Comparison of ENCODE assay signal across 14 cellular contexts in the genomic region with DNA sequence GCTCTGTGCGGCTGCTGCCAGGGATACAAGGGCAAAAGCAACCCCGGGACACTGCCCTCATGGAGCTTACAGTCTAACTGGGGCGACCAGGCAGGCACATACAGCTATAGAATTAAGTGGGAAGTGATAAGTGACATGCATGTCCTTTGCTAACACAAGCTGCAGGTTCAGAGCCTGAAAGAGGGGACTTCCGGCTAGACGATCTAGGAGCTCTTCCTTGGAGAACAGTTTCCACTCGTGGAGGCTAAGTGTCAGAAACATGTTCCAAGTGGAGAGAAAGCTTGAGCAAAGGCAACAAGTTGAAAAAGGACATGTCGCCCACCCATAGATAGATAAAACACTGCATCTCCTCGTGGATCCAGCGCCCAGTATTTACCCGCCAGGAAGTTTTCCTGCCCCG. TPM values are rescaled to one million over a fixed set of nuclear protein-coding genes. Genes with fewer than 3 reads are reported as not detected.
DNase-seq lines count a peak whose midpoint lies in the region; ATAC-seq and TF ChIP-seq lines count a peak whose summit lies in the region.
"Had no signal": no experiment of that assay in that cellular context is flagged by ENCODE, and none has a peak within 500 bp of the region (broad histone marks: within the 10 kb centered on the region; RNA-seq: fewer than 3 reads in every experiment).

No MANE protein-coding gene starts in this region.

- peak overlapping the region; percentile 4 to 52 for H2BK12ac ChIP-seq in mesenchymal stem cell (ENCODE audit: low read length in 2 of 2)

- peak overlapping the region in 1 of 2 experiments; percentile 90 for H3K23ac ChIP-seq in mesenchymal stem cell (ENCODE audit: low read length in 2 of 2)

- H3K27me3 ChIP-seq in WERI-Rb-1 (ENCODE audit: insufficient read depth, low read depth, severe bottlenecking) = no peaks in the 10 kb centered on the region
- H3K27me3 ChIP-seq in mesenchymal stem cell (ENCODE audit: control insufficient read depth in 1 of 2, insufficient read depth in 1 of 2, low read length in 2 of 2) = peaks cover 96 to 97% of the 10 kb centered on the region in 2 experiments

- peaks cover 24% of the 10 kb centered on the region for H3K4me1 Mint-ChIP-seq in activated CD4-positive, alpha-beta T cell treated with anti-CD3 and anti-CD28 coated beads, Interleukin-2, amount 10 ng/mL, durations not matched to agents 24 days and 14 days
- H3K4me1 Mint-ChIP-seq in activated CD4-positive, alpha-beta T cell treated with anti-CD3 and anti-CD28 coated beads, Interleukin-2, amount 10 ng/mL, durations not matched to agents 7 days and 5 days = peaks cover 51% of the 10 kb centered on the region
- H3K4me1 Mint-ChIP-seq in stimulated activated naive CD8-positive, alpha-beta T cell treated with anti-CD3 and anti-CD28 coated beads, Interleukin-15, amount 100 ng/mL, for 72 hours = peaks cover 85% of the 10 kb centered on the region

- H2BK15ac ChIP-seq in mesenchymal stem cell (ENCODE audit: low read depth, poor library complexity, severe bottlenecking) = no peak overlapping the region

- H3K9ac ChIP-seq in mesenchymal stem cell (ENCODE audit: low read length) = no peak overlapping the region

- TF ChIP-seq CTCF in WERI-Rb-1 (IDR thresholded peaks at IDR 0.05; ENCODE audit: low read depth, low read length) = no peak

- H3K4me1 ChIP-seq in mesenchymal stem cell (ENCODE audit: control insufficient read depth, insufficient read depth, low read depth, low read length) = peaks cover 30% of the 10 kb centered on the region

- intact Hi-C loops in activated CD4-positive, alpha-beta T cell treated with anti-CD3 and anti-CD28 coated beads, Interleukin-2, amount 10 ng/mL, durations not matched to agents 24 days and 14 days (cut with micrococcal nuclease) = loop anchor here (5.0 kb wide), 2 partner anchors 1210 to 1685 kb away; no protein-coding TSS in a partner anchor

- no peak overlapping the region for H2AFZ ChIP-seq in mesenchymal stem cell (ENCODE audit: low read depth, low read length)

- H3K27me3 Mint-ChIP-seq in activated CD4-positive, alpha-beta T cell treated with anti-CD3 and anti-CD28 coated beads, Interleukin-2, amount 10 ng/mL, durations not matched to agents 24 days and 14 days = peaks cover 87% of the 10 kb centered on the region
- H3K27me3 Mint-ChIP-seq in activated CD4-positive, alpha-beta T cell treated with anti-CD3 and anti-CD28 coated beads, Interleukin-2, amount 10 ng/mL, durations not matched to agents 7 days and 5 days = peaks cover 90% of the 10 kb centered on the region
- H3K27me3 Mint-ChIP-seq in stimulated activated naive CD8-positive, alpha-beta T cell treated with anti-CD3 and anti-CD28 coated beads, Interleukin-15, amount 100 ng/mL, for 72 hours = peaks cover 100% of the 10 kb centered on the region

- WGBS in mesenchymal stem cell = 23% methylated on average over 11 of the region's 11 CpGs

- peaks cover 14% of the 10 kb centered on the region for H3K9me3 Mint-ChIP-seq in activated CD4-positive, alpha-beta T cell treated with anti-CD3 and anti-CD28 coated beads, Interleukin-2, amount 10 ng/mL, durations not matched to agents 24 days and 14 days
- H3K9me3 Mint-ChIP-seq in activated CD4-positive, alpha-beta T cell treated with anti-CD3 and anti-CD28 coated beads, Interleukin-2, amount 10 ng/mL, durations not matched to agents 7 days and 5 days = peaks cover 4% of the 10 kb centered on the region
- no peaks in the 10 kb centered on the region for H3K9me3 Mint-ChIP-seq in stimulated activated naive CD8-positive, alpha-beta T cell treated with anti-CD3 and anti-CD28 coated beads, Interleukin-15, amount 100 ng/mL, for 72 hours

- no peak overlapping the region for H2AK5ac ChIP-seq in mesenchymal stem cell (ENCODE audit: low read length, severe bottlenecking)

- H4K91ac ChIP-seq in mesenchymal stem cell (ENCODE audit: low read length) = peak overlapping the region; percentile 94

- no peaks in the 10 kb centered on the region for H3K36me3 Mint-ChIP-seq in activated CD4-positive, alpha-beta T cell treated with anti-CD3 and anti-CD28 coated beads, Interleukin-2, amount 10 ng/mL, durations not matched to agents 24 days and 14 days (ENCODE audit: low read depth)
- peaks cover 5% of the 10 kb centered on the region for H3K36me3 Mint-ChIP-seq in activated CD4-positive, alpha-beta T cell treated with anti-CD3 and anti-CD28 coated beads, Interleukin-2, amount 10 ng/mL, durations not matched to agents 7 days and 5 days (ENCODE audit: low read depth)

- H2BK5ac ChIP-seq in mesenchymal stem cell (ENCODE audit: low read depth, low read length, poor library complexity, severe bottlenecking) = no peak overlapping the region

- H3K9me3 ChIP-seq in WERI-Rb-1 (ENCODE audit: severe bottlenecking) (no peaks in the 10 kb centered on the region), mesenchymal stem cell (ENCODE audit: control insufficient read depth, low read length) (peaks cover 6% of the 10 kb centered on the region)
- H3K9me3 ChIP-seq: tibial nerve had no signal

- H2BK120ac ChIP-seq in mesenchymal stem cell (ENCODE audit: low read depth, low read length) = peak overlapping the region; percentile 97

- no peak overlapping the region for H4K8ac ChIP-seq in mesenchymal stem cell (ENCODE audit: low read length)

- POLR2A ChIA-PET in activated CD4-positive, alpha-beta T cell treated with anti-CD3 and anti-CD28 coated beads, Interleukin-2, amount 10 ng/mL, durations not matched to agents 7 days and 5 days (lab: Charles Lee) = interaction anchor here (0.5 kb wide), 1 partner anchor 25 kb away, joined by 4 read pairs; no protein-coding TSS in a partner anchor

- H3K4me3 ChIP-seq in WERI-Rb-1 (ENCODE audit: low read depth, low read length) = peak overlapping the region; percentile 71
- no peak overlapping the region for H3K4me3 ChIP-seq in mesenchymal stem cell (ENCODE audit: insufficient read depth in 1 of 2, low read depth in 1 of 2, low read length in 2 of 2)

- H3K14ac ChIP-seq in mesenchymal stem cell (ENCODE audit: low read length in 2 of 2) = peak overlapping the region in 1 of 2 experiments; percentile 90

- DNase-seq in activated CD4-positive, alpha-beta T cell treated with anti-CD3 and anti-CD28 coated beads, Interleukin-2, amount 10 ng/mL, durations not matched to agents 24 days and 14 days = no peak
- DNase-seq in activated CD4-positive, alpha-beta T cell treated with anti-CD3 and anti-CD28 coated beads, Interleukin-2, amount 10 ng/mL, durations not matched to agents 7 days and 5 days = no peak
- DNase-seq in WERI-Rb-1 = no peak
- peak; percentile 64 for DNase-seq in mesenchymal stem cell
- DNase-seq in stimulated activated naive CD8-positive, alpha-beta T cell treated with anti-CD3 and anti-CD28 coated beads, Interleukin-15, amount 100 ng/mL, for 72 hours = no peak
- DNase-seq in NCI-H2107 treated with DMSO at 0.1 percent for 48 hours (lab: John Stamatoyannopoulos, UW; ENCODE audit: unreplicated experiment) = no peak
- no peak for DNase-seq in SHP77 treated with DMSO at 0.1 percent for 48 hours (lab: John Stamatoyannopoulos, UW)
- no peak for DNase-seq in HuH-7.5 (ENCODE audit: low spot score)
- DNase-seq: ACHN; activated naive CD4-positive, alpha-beta T cell; NCI-H2107 had no signal

- peak overlapping the region; percentile 58 to 84 for H3K18ac ChIP-seq in mesenchymal stem cell (ENCODE audit: low read depth in 1 of 2, low read length in 2 of 2)

- H3K4me3 Mint-ChIP-seq in activated CD4-positive, alpha-beta T cell treated with anti-CD3 and anti-CD28 coated beads, Interleukin-2, amount 10 ng/mL, durations not matched to agents 24 days and 14 days = peak overlapping the region; percentile 21
- no peak overlapping the region for H3K4me3 Mint-ChIP-seq in activated CD4-positive, alpha-beta T cell treated with anti-CD3 and anti-CD28 coated beads, Interleukin-2, amount 10 ng/mL, durations not matched to agents 7 days and 5 days
- H3K4me3 Mint-ChIP-seq in stimulated activated naive CD8-positive, alpha-beta T cell treated with anti-CD3 and anti-CD28 coated beads, Interleukin-15, amount 100 ng/mL, for 72 hours = peak overlapping the region; percentile 49 to 80

- CTCF ChIA-PET in activated CD4-positive, alpha-beta T cell treated with anti-CD3 and anti-CD28 coated beads, Interleukin-2, amount 10 ng/mL, durations not matched to agents 7 days and 5 days (lab: Charles Lee) = no interaction called here

- no peaks in the 10 kb centered on the region for H3K79me1 ChIP-seq in mesenchymal stem cell (replicated peaks; ENCODE audit: low read length, poor library complexity, severe bottlenecking)

- no peak overlapping the region for H3K27ac ChIP-seq in WERI-Rb-1
- no peak overlapping the region for H3K27ac ChIP-seq in mesenchymal stem cell (ENCODE audit: low read length, poor library complexity, severe bottlenecking)

- H3K36me3 ChIP-seq in WERI-Rb-1 = no peaks in the 10 kb centered on the region
- H3K36me3 ChIP-seq in mesenchymal stem cell (ENCODE audit: control insufficient read depth in 1 of 2, insufficient read depth in 2 of 2, low read depth in 1 of 2, low read length in 2 of 2) = peaks cover 0 to 5% of the 10 kb centered on the region in 2 experiments
- H3K36me3 ChIP-seq: tibial nerve had no signal

- H3K4me2 ChIP-seq in mesenchymal stem cell (ENCODE audit: low read length, poor library complexity, severe bottlenecking) = no peak overlapping the region

- H3K27ac Mint-ChIP-seq in activated CD4-positive, alpha-beta T cell treated with anti-CD3 and anti-CD28 coated beads, Interleukin-2, amount 10 ng/mL, durations not matched to agents 24 days and 14 days = no peak overlapping the region
- no peak overlapping the region for H3K27ac Mint-ChIP-seq in activated CD4-positive, alpha-beta T cell treated with anti-CD3 and anti-CD28 coated beads, Interleukin-2, amount 10 ng/mL, durations not matched to agents 7 days and 5 days
- no peak overlapping the region for H3K27ac Mint-ChIP-seq in stimulated activated naive CD8-positive, alpha-beta T cell treated with anti-CD3 and anti-CD28 coated beads, Interleukin-15, amount 100 ng/mL, for 72 hours

- ATAC-seq in stimulated activated naive CD8-positive, alpha-beta T cell treated with anti-CD3 and anti-CD28 coated beads, Interleukin-15, amount 100 ng/mL, for 72 hours = no peak

- H3K4ac ChIP-seq in mesenchymal stem cell (ENCODE audit: low read depth in 1 of 2, low read length in 2 of 2) = peak overlapping the region; percentile 15 to 99

RNA-seq across cellular contexts. Expression of gene NKX2-3, which starts 0.5 kb away (rescaled TPM):
- not detected in 2 replicates for total RNA-seq in activated CD4-positive, alpha-beta T cell treated with anti-CD3 and anti-CD28 coated beads, Interleukin-2, amount 10 ng/mL, durations not matched to agents 24 days and 14 days
- not detected for total RNA-seq in activated CD4-positive, alpha-beta T cell treated with anti-CD3 and anti-CD28 coated beads, Interleukin-2, amount 10 ng/mL, durations not matched to agents 7 days and 5 days
- polyA plus RNA-seq in mesenchymal stem cell (2013, experiment 1 of 2) = 59.0 TPM
- polyA plus RNA-seq in mesenchymal stem cell (2013, experiment 2 of 2) = 58.4 TPM
- total RNA-seq: cerebellum, MCF 10A, tibial nerve had no signal
